33 cellular contexts compared by ENCODE assay signal in genomic region chr14:81694419-81694818, GRCh38.
DNase-seq lines count a peak whose midpoint lies in the region; TF ChIP-seq lines count a peak whose summit lies in the region.
"Had no signal": no experiment of that assay in that cellular context is flagged by ENCODE, and none has a peak within 500 bp of the region (broad histone marks: within the 10 kb centered on the region; RNA-seq: fewer than 3 reads in every experiment).

No MANE protein-coding gene starts in this region.

- WGBS in prostate gland: 54% methylated on average over 1 of the region's 1 CpG
- 26% methylated on average over 1 of the region's 1 CpG for WGBS in smooth muscle cell (ENCODE audit: low lambda C conversion rate)

- H3K4me3 ChIP-seq in LNCaP clone FGC (ENCODE audit: low read depth, low read length): no peak overlapping the region
- no peak overlapping the region for H3K4me3 ChIP-seq in prostate gland
- H3K4me3 ChIP-seq in smooth muscle cell: no peak overlapping the region
- H3K4me3 ChIP-seq: A549; BLaER1; BLaER1 treated with 17β-estradiol and CSF1 and Interleukin-3, amounts not matched to agents 10 nM and 100 nM had no signal

- H3K9me3 ChIP-seq in prostate gland (no peaks in the 10 kb centered on the region), smooth muscle cell (replicated peaks; ENCODE audit: low read depth) (no peaks in the 10 kb centered on the region)
- H3K9me3 ChIP-seq: A549; BE2C; BLaER1; BLaER1 treated with 17β-estradiol and CSF1 and Interleukin-3, amounts not matched to agents 10 nM and 100 nM; Caco-2 had no signal

- intact Hi-C loops in prostate gland (cut with DNase I): no loop called here

- no peaks in the 10 kb centered on the region for H3K9me3 Mint-ChIP-seq in activated naive CD8-positive, alpha-beta T cell treated with anti-CD3 and anti-CD28 coated beads for 36 hours
- H3K9me3 Mint-ChIP-seq: CD8-positive, alpha-beta memory T cell; CD8-positive, alpha-beta T cell had no signal

- H3K27ac Mint-ChIP-seq in activated naive CD8-positive, alpha-beta T cell treated with anti-CD3 and anti-CD28 coated beads for 36 hours: no peak overlapping the region
- H3K27ac Mint-ChIP-seq: B cell; CD4-positive, alpha-beta memory T cell; CD4-positive, alpha-beta T cell; CD4-positive, CD25-positive, alpha-beta regulatory T cell; CD8-positive, alpha-beta memory T cell; CD8-positive, alpha-beta T cell had no signal

- H3K9ac ChIP-seq in smooth muscle cell (ENCODE audit: low read depth): no peak overlapping the region
- H3K9ac ChIP-seq: BLaER1; BLaER1 treated with 17β-estradiol and CSF1 and Interleukin-3, amounts not matched to agents 10 nM and 100 nM had no signal

- H3F3A ChIP-seq in smooth muscle cell (ENCODE audit: low read depth): no peaks in the 10 kb centered on the region

- H3K4me1 ChIP-seq in prostate gland (replicated peaks) (no peaks in the 10 kb centered on the region), smooth muscle cell (ENCODE audit: low read depth) (no peaks in the 10 kb centered on the region)
- H3K4me1 ChIP-seq: A549; BE2C; BLaER1; BLaER1 treated with 17β-estradiol and CSF1 and Interleukin-3, amounts not matched to agents 10 nM and 100 nM; Caco-2 had no signal

- DNase-seq in LNCaP clone FGC (ENCODE audit: low read depth) (peak; percentile 90), prostate gland (ENCODE audit: low spot score) (peak; percentile 16), SHP77 (lab: John Stamatoyannopoulos, UW) (no peak), smooth muscle cell (lab: John Stamatoyannopoulos, UW; ENCODE audit: unreplicated experiment) (no peak)
- no peak for DNase-seq in activated naive CD8-positive, alpha-beta T cell treated with anti-CD3 and anti-CD28 coated beads for 36 hours
- DNase-seq: 8988T; ACHN; AML-193; BE2C; C1 segment of cervical spinal cord; Caco-2; Calu3; CD4-positive, alpha-beta memory T cell; CD4-positive, alpha-beta T cell; CD4-positive, CD25-positive, alpha-beta regulatory T cell; CD8-positive, alpha-beta memory T cell; CD8-positive, alpha-beta T cell; COR-L47; DMS 273 treated with DMSO at 0.1 percent for 48 hours; DMS153; DMS53; DMS79; DMS79 treated with DMSO at 0.1 percent for 48 hours; DND-41; EL had no signal

- H3K79me2 ChIP-seq in smooth muscle cell (ENCODE audit: low read depth): no peaks in the 10 kb centered on the region

- H4K20me1 ChIP-seq in smooth muscle cell (ENCODE audit: low read depth): no peaks in the 10 kb centered on the region
- H4K20me1 ChIP-seq: BLaER1; BLaER1 treated with 17β-estradiol and CSF1 and Interleukin-3, amounts not matched to agents 10 nM and 100 nM had no signal

- H3K36me3 Mint-ChIP-seq in activated naive CD8-positive, alpha-beta T cell treated with anti-CD3 and anti-CD28 coated beads for 36 hours: no peaks in the 10 kb centered on the region
- H3K36me3 Mint-ChIP-seq: CD14-positive monocyte; CD4-positive, alpha-beta memory T cell; CD4-positive, CD25-positive, alpha-beta regulatory T cell; CD8-positive, alpha-beta memory T cell; CD8-positive, alpha-beta T cell had no signal

- H3K27ac ChIP-seq in VCaP (peak overlapping the region; percentile 22; the same call in 1 of the 2 replicates), prostate gland (no peak overlapping the region), smooth muscle cell (ENCODE audit: low read depth) (no peak overlapping the region)
- H3K27ac ChIP-seq: 22Rv1; A549; BLaER1; BLaER1 treated with 17β-estradiol and CSF1 and Interleukin-3, amounts not matched to agents 10 nM and 100 nM; C4-2B had no signal

- no peak for TF ChIP-seq POLR2A in prostate gland (IDR thresholded peaks at IDR 0.05)

- H2AFZ ChIP-seq in smooth muscle cell (ENCODE audit: low read depth): no peak overlapping the region

- no peaks in the 10 kb centered on the region for H3K27me3 Mint-ChIP-seq in activated naive CD8-positive, alpha-beta T cell treated with anti-CD3 and anti-CD28 coated beads for 36 hours
- H3K27me3 Mint-ChIP-seq: B cell; CD4-positive, alpha-beta memory T cell; CD4-positive, CD25-positive, alpha-beta regulatory T cell had no signal

- no peak overlapping the region for H3K4me2 ChIP-seq in smooth muscle cell
- H3K4me2 ChIP-seq: A549; BLaER1; BLaER1 treated with 17β-estradiol and CSF1 and Interleukin-3, amounts not matched to agents 10 nM and 100 nM had no signal

- no peaks in the 10 kb centered on the region for H3K36me3 ChIP-seq in prostate gland
- no peaks in the 10 kb centered on the region for H3K36me3 ChIP-seq in smooth muscle cell (ENCODE audit: low read depth)
- H3K36me3 ChIP-seq: BE2C; BLaER1; BLaER1 treated with 17β-estradiol and CSF1 and Interleukin-3, amounts not matched to agents 10 nM and 100 nM had no signal

- TF ChIP-seq CTCF in LNCaP clone FGC (IDR thresholded peaks at IDR 0.05; ENCODE audit: control insufficient read depth, extremely low read depth, insufficient read depth): no peak
- TF ChIP-seq CTCF in VCaP (conservative IDR thresholded peaks at IDR 0.05): no peak
- no peak for TF ChIP-seq CTCF in prostate gland (IDR thresholded peaks at IDR 0.05)
- no peak for TF ChIP-seq CTCF in smooth muscle cell (IDR thresholded peaks at IDR 0.05; ENCODE audit: borderline replicate concordance, insufficient read depth, poor library complexity, severe bottlenecking)

- no peaks in the 10 kb centered on the region for H3K4me1 Mint-ChIP-seq in activated naive CD8-positive, alpha-beta T cell treated with anti-CD3 and anti-CD28 coated beads for 36 hours
- H3K4me1 Mint-ChIP-seq: B cell; CD14-positive monocyte; CD4-positive, alpha-beta memory T cell; CD4-positive, CD25-positive, alpha-beta regulatory T cell; CD8-positive, alpha-beta memory T cell had no signal

- H3K27me3 ChIP-seq in prostate gland (replicated peaks; ENCODE audit: insufficient read depth) (no peaks in the 10 kb centered on the region), smooth muscle cell (ENCODE audit: low read depth) (no peaks in the 10 kb centered on the region)
- H3K27me3 ChIP-seq: BE2C; BLaER1; BLaER1 treated with 17β-estradiol and CSF1 and Interleukin-3, amounts not matched to agents 10 nM and 100 nM had no signal

- no peak overlapping the region for H3K4me3 Mint-ChIP-seq in activated naive CD8-positive, alpha-beta T cell treated with anti-CD3 and anti-CD28 coated beads for 36 hours
- H3K4me3 Mint-ChIP-seq: B cell; CD14-positive monocyte; CD4-positive, alpha-beta memory T cell; CD4-positive, alpha-beta T cell; CD4-positive, CD25-positive, alpha-beta regulatory T cell; CD8-positive, alpha-beta memory T cell; CD8-positive, alpha-beta T cell had no signal

Comparison
In these comparisons a context has a peak if more than half of its experiments do, and no peak if none do; other contexts are left out.
1. DNase-seq: peak in LNCaP clone FGC (single experiment) and prostate gland (single experiment); none in SHP77 (0 of 2), activated naive CD8-positive, alpha-beta T cell treated with anti-CD3 and anti-CD28 coated beads for 36 hours (single experiment) and smooth muscle cell (single experiment).